ENCODE assay signal across 5 cellular contexts in the genomic region with DNA sequence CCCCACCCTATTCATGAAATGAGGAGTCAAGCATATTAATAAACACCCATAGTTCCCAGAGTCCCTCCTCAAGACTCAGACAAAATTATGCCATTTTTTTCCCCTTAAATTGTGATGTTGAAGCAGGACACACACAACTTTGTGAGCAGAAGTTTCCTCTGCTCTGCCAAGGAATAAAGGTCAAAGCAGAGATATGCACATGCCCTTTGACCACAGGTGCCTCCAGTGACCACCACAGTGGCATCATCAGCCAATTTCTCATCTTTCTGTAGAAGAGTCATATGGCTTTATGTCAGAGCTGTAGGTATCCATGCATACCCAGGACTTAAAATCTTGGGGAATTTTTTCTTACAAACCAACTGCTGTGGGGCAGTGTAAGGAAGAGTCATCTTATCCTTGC.
"Had no signal": no experiment of that assay in that cellular context is flagged by ENCODE, and none has a peak within 500 bp of the region (broad histone marks: within the 10 kb centered on the region; RNA-seq: fewer than 3 reads in every experiment).

No MANE protein-coding gene starts in this region.

- ATAC-seq: K562 had no signal

- DNase-seq: IMR-90, KBM-7, KG1 had no signal

- H3K4me3 ChIP-seq: K562 had no signal

- H3K27ac ChIP-seq: HL-60 had no signal

- FAIRE-seq: K562 had no signal
